ENCODE assay signal across 11 cellular contexts in genomic region chr20:24672886-24673677, GRCh38.
DNase-seq lines count a peak whose midpoint lies in the region; ATAC-seq and TF ChIP-seq lines count a peak whose summit lies in the region.
"Had no signal": no experiment of that assay in that cellular context is flagged by ENCODE, and none has a peak within 500 bp of the region (broad histone marks: within the 10 kb centered on the region; RNA-seq: fewer than 3 reads in every experiment).

No MANE protein-coding gene starts in this region.

- H3K4me2 ChIP-seq in IMR-90 (ENCODE audit: low read depth, low read length) (peak overlapping the region; percentile 18; the same call in 1 of the 2 replicates), mesendoderm (ENCODE audit: low read length) (no peak overlapping the region)

- H2BK15ac ChIP-seq in IMR-90 (ENCODE audit: low read depth, low read length) (peak overlapping the region; percentile 95; the same call in 2 of the 3 replicates), mesendoderm (replicated peaks; ENCODE audit: low read depth) (no peak overlapping the region)

- H3K4ac ChIP-seq in IMR-90 (ENCODE audit: low read depth, low read length): peak overlapping the region; percentile 97
- no peak overlapping the region for H3K4ac ChIP-seq in mesendoderm (ENCODE audit: low read depth, low read length)

- H2AK5ac ChIP-seq in IMR-90 (ENCODE audit: low read depth, low read length): peak overlapping the region; percentile 94
- H2AK5ac ChIP-seq in mesendoderm (ENCODE audit: low read length): no peak overlapping the region

- peaks cover 18% of the 10 kb centered on the region for H3K4me1 ChIP-seq in IMR-90 (ENCODE audit: control insufficient read depth, insufficient read depth, low read length)
- peaks cover 2% of the 10 kb centered on the region for H3K4me1 ChIP-seq in mesendoderm (ENCODE audit: control insufficient read depth, low read depth, low read length)
- H3K4me1 ChIP-seq: right atrium auricular region had no signal

- H3K27ac ChIP-seq in AG04450 (ENCODE audit: low read depth, low read length) (peak overlapping the region; percentile 98), IMR-90 (ENCODE audit: insufficient read depth, low read length) (peak overlapping the region; percentile 84), mesendoderm (ENCODE audit: low read depth, low read length) (no peak overlapping the region)
- H3K27ac ChIP-seq: right atrium auricular region had no signal

- H3K27me3 ChIP-seq in AG04450 (ENCODE audit: control insufficient read depth, insufficient read depth, low read length) (no peaks in the 10 kb centered on the region), IMR-90 (ENCODE audit: control insufficient read depth, insufficient read depth, low read length) (no peaks in the 10 kb centered on the region), mesendoderm (ENCODE audit: insufficient read depth, low read length, poor library complexity) (no peaks in the 10 kb centered on the region)
- H3K27me3 ChIP-seq: right atrium auricular region had no signal

- H3K79me1 ChIP-seq in IMR-90 (ENCODE audit: low read depth in 1 of 2, low read length in 2 of 2): no peaks in the 10 kb centered on the region
- H3K79me1 ChIP-seq in mesendoderm (ENCODE audit: low read length): no peaks in the 10 kb centered on the region

- dilution Hi-C loops in IMR-90 (cut with HindIII; ENCODE audit: low sequenced_read_pairs, unreplicated experiment): no loop called here

- peak overlapping the region; percentile 79 for H2AFZ ChIP-seq in IMR-90 (replicated peaks; ENCODE audit: low read length, poor library complexity)

- no peak for TF ChIP-seq RAD21 in IMR-90 (IDR thresholded peaks at IDR 0.05; ENCODE audit: low read length)

- POLR2A ChIA-PET in AG04450 (lab: Yijun Ruan, JAX) (interaction anchor here (0.8 to 1.6 kb wide), 4 partner anchors 9 to 38 kb away, joined by 3 to 11 read pairs (median 6); no protein-coding TSS in a partner anchor), IMR-90 (lab: Charles Lee; ENCODE audit: unreplicated experiment) (no interaction called here)

- peak; percentile 96 for ATAC-seq in IMR-90 (ENCODE audit: low read depth)
- no peak for ATAC-seq in HG03439 (IDR thresholded peaks at IDR 0.05; ENCODE audit: unreplicated experiment)
- no peak for ATAC-seq in HG03135 (IDR thresholded peaks at IDR 0.05; ENCODE audit: unreplicated experiment)

- H4K91ac ChIP-seq in IMR-90 (ENCODE audit: insufficient read depth, low read depth, low read length): peak overlapping the region; percentile 94

- no peaks in the 10 kb centered on the region for H3K79me2 ChIP-seq in mesendoderm (ENCODE audit: control insufficient read depth, insufficient read depth, low read length)

- no peaks in the 10 kb centered on the region; the same call in 1 of the 2 replicates for H3K9me3 ChIP-seq in AG04450 (ENCODE audit: control insufficient read depth, insufficient read depth, low read length)
- no peaks in the 10 kb centered on the region for H3K9me3 ChIP-seq in IMR-90 (ENCODE audit: control insufficient read depth, insufficient read depth, low read length)
- H3K9me3 ChIP-seq: right atrium auricular region had no signal

- peak overlapping the region; percentile 78; the same call in 1 of the 2 replicates for H3K56ac ChIP-seq in IMR-90 (ENCODE audit: extremely low read depth, insufficient read depth, low read length)
- H3K56ac ChIP-seq in mesendoderm (ENCODE audit: low read length): no peak overlapping the region

- peak overlapping the region; percentile 64 to 92 for H4K8ac ChIP-seq in IMR-90 (ENCODE audit: low read depth in 2 of 2, low read length in 2 of 2)
- H4K8ac ChIP-seq in mesendoderm (ENCODE audit: low read depth, low read length): no peak overlapping the region

- CTCF ChIA-PET in AG04450 (lab: Charles Lee) (interaction anchor here (0.7 kb wide), 1 partner anchor 247 kb away, joined by 3 read pairs; no protein-coding TSS in a partner anchor), IMR-90 (lab: Yijun Ruan, JAX) (no interaction called here)

- H2BK5ac ChIP-seq in IMR-90 (ENCODE audit: low read depth, low read length, poor library complexity, severe bottlenecking) (peak overlapping the region; percentile 93), mesendoderm (ENCODE audit: low read length) (no peak overlapping the region)

- TF ChIP-seq POLR2A in IMR-90 (IDR thresholded peaks at IDR 0.05; ENCODE audit: low read depth, low read length): no peak

- intact Hi-C loops in IMR-90 (cut with micrococcal nuclease): loop anchor here (2.0 kb wide), 1 partner anchor 22 kb away; no protein-coding TSS in a partner anchor

- peak overlapping the region; percentile 74 for H4K5ac ChIP-seq in IMR-90 (ENCODE audit: low read depth, low read length)
- H4K5ac ChIP-seq in mesendoderm (ENCODE audit: low read length): no peak overlapping the region

- H2BK20ac ChIP-seq in IMR-90 (ENCODE audit: low read depth, low read length): peak overlapping the region; percentile 98

- H3K9me1 ChIP-seq in IMR-90 (ENCODE audit: insufficient read depth, low read length): peaks cover 13% of the 10 kb centered on the region

- peak; percentile 90 for DNase-seq in AG04450 (ENCODE audit: low read depth, low spot score)
- peak; percentile 97 for DNase-seq in IMR-90
- DNase-seq in brain pericyte (ENCODE audit: low read depth, low spot score): peak; percentile 53
- peak; percentile 77 for DNase-seq in mesendoderm
- no peak for DNase-seq in NAMALWA (ENCODE audit: low spot score)
- DNase-seq in G401 (ENCODE audit: low spot score): no peak
- DNase-seq: activated T-cell treated with anti-CD3 and anti-CD28 coated beads, Interleukin-2, amount 50 U/mL, for 48 hours; HCEC 1CT had no signal

- WGBS in IMR-90 (ENCODE audit: extremely low coverage in 2 of 2, insufficient read length in 1 of 2), 2 experiments: no CpG with 5 or more reads among the region's 7 CpGs
- WGBS in mesendoderm (ENCODE audit: extremely low coverage, insufficient coverage, low lambda C conversion rate): no CpG with 5 or more reads among the region's 7 CpGs

- in situ Hi-C loops in IMR-90 (cut with MboI; ENCODE audit: low sequenced_read_pairs): no loop called here
- in situ Hi-C loops in G401 (cut with HindIII; ENCODE audit: low sequenced_read_pairs): no loop called here

- H3K23ac ChIP-seq in IMR-90 (ENCODE audit: low read depth, low read length) (peak overlapping the region; percentile 94), mesendoderm (ENCODE audit: low read length) (no peak overlapping the region)

- H2AK9ac ChIP-seq in IMR-90 (replicated peaks; ENCODE audit: low read depth, low read length, poor library complexity): peak overlapping the region; percentile 98

- no peak for TF ChIP-seq CTCF in AG04450 (IDR thresholded peaks at IDR 0.05; ENCODE audit: low read depth, low read length)
- TF ChIP-seq CTCF in IMR-90 (conservative IDR thresholded peaks at IDR 0.05; ENCODE audit: low read depth, low read length): no peak

- no peak overlapping the region for H3K4me3 ChIP-seq in AG04450 (ENCODE audit: low read depth, low read length)
- H3K4me3 ChIP-seq in IMR-90 (ENCODE audit: insufficient read depth, low read depth, low read length): no peak overlapping the region
- no peak overlapping the region for H3K4me3 ChIP-seq in mesendoderm (ENCODE audit: low read length)
- H3K4me3 ChIP-seq: right atrium auricular region had no signal

- H3K18ac ChIP-seq in IMR-90 (ENCODE audit: low read depth, low read length) (peak overlapping the region; percentile 72), mesendoderm (ENCODE audit: low read length) (no peak overlapping the region)

- H3K9ac ChIP-seq in IMR-90 (ENCODE audit: low read depth, low read length) (peak overlapping the region; percentile 22; the same call in 1 of the 2 replicates), mesendoderm (ENCODE audit: low read length) (no peak overlapping the region)

- peak overlapping the region; percentile 99 for H2BK120ac ChIP-seq in IMR-90 (ENCODE audit: low read depth, low read length)
- no peak overlapping the region for H2BK120ac ChIP-seq in mesendoderm (ENCODE audit: low read depth, low read length)

- H4K20me1 ChIP-seq in IMR-90 (ENCODE audit: insufficient read depth, low read length): no peaks in the 10 kb centered on the region; the same call in 1 of the 2 replicates

- no TSS peak for BruUV-seq in IMR-90 (replicated peaks; lab: Mats Ljungman, UMichigan)

- H3K36me3 ChIP-seq in IMR-90 (ENCODE audit: control insufficient read depth, insufficient read depth, low read length) (no peaks in the 10 kb centered on the region), mesendoderm (ENCODE audit: control insufficient read depth, insufficient read depth, low read length) (no peaks in the 10 kb centered on the region)
- H3K36me3 ChIP-seq: right atrium auricular region had no signal

- H3K14ac ChIP-seq in IMR-90 (replicated peaks; ENCODE audit: low read depth, low read length): peak overlapping the region; percentile 97

TF ChIP-seq in IMR-90, 13 proteins besides CTCF, POLR2A, EP300 and RAD21:
- TF ChIP-seq RFX5 (IDR thresholded peaks at IDR 0.05; ENCODE audit: low read depth, low read length) (no peak), ELK1 (IDR thresholded peaks at IDR 0.05; ENCODE audit: borderline replicate concordance, low read depth, low read length) (no peak), CEBPB (IDR thresholded peaks at IDR 0.05; ENCODE audit: low read depth, low read length) (no peak), BHLHE40 (IDR thresholded peaks at IDR 0.05; ENCODE audit: low read depth, low read length) (peak; percentile 4; the same call in 1 of the 2 replicates), MXI1 (IDR thresholded peaks at IDR 0.05; ENCODE audit: borderline replicate concordance, low read depth, low read length) (no peak), RCOR1 (IDR thresholded peaks at IDR 0.05; ENCODE audit: insufficient replicate concordance, low read length) (peak; percentile 92), MAZ (IDR thresholded peaks at IDR 0.05; ENCODE audit: borderline replicate concordance, low read depth, low read length) (peak; percentile 23; the same call in 1 of the 2 replicates), CHD1 (IDR thresholded peaks at IDR 0.05; ENCODE audit: low read depth, low read length) (no peak), FOS (IDR thresholded peaks at IDR 0.05; ENCODE audit: low read depth, low read length) (peak; percentile 84), SMC3 (IDR thresholded peaks at IDR 0.05; ENCODE audit: low read depth, low read length) (no peak), NFE2L2 (IDR thresholded peaks at IDR 0.05; ENCODE audit: low read depth, low read length) (no peak), MAFK (IDR thresholded peaks at IDR 0.05; ENCODE audit: low read depth, low read length) (0 out of 2 replicates have a peak, but pooled peaks have one; percentile 11)
TF ChIP-seq in IMR-90: peak in this region for 5.

Comparison
In these comparisons a context has a peak if more than half of its experiments do, and no peak if none do; other contexts are left out.
1. DNase-seq: peak in AG04450 (single experiment), IMR-90 (single experiment), brain pericyte (single experiment) and mesendoderm (single experiment); none in NAMALWA (single experiment) and G401 (single experiment).